37 cellular contexts compared by ENCODE assay signal in the genomic region with DNA sequence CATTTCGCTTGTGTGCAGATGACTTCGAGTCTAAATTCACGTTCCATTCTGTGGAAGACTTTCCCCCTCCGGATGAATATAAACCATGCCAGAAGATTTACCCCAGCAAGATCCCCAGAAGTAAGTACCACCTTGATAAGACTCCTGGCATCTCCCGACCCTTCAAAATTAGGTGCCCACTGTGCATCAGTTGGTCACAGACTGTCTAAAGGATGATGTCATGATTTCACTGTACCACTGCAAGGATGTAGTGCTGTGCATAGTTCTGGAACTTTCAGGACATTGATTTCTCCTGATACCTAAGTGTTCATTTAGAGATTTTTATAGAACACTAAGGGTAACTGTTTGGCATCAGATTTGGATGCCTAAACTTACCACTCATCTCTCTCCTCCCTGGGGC.
"Had no signal": no experiment of that assay in that cellular context is flagged by ENCODE, and none has a peak within 500 bp of the region (broad histone marks: within the 10 kb centered on the region; RNA-seq: fewer than 3 reads in every experiment).

No MANE protein-coding gene starts in this region.

- H3K27me3 Mint-ChIP-seq: activated naive CD8-positive, alpha-beta T cell treated with anti-CD3 and anti-CD28 coated beads for 36 hours had no signal

- ATAC-seq: activated CD8-positive, alpha-beta T cell treated with anti-CD3 and anti-CD28 coated beads for 36 hours; activated naive CD4-positive, alpha-beta T cell treated with anti-CD3 and anti-CD28 coated beads, Interleukin-2, amount 50 U/mL, for 72 hours; activated T-cell treated with anti-CD3 and anti-CD28 coated beads, Interleukin-2, amount 50 U/mL, for 4 hours; activated T-cell treated with anti-CD3 and anti-CD28 coated beads, Interleukin-2, amount 50 U/mL, for 72 hours; activated T-helper 17 cell treated with anti-CD3 and anti-CD28 coated beads, Interleukin-2, amount 50 U/mL, for 72 hours; body of pancreas had no signal

- H3K27ac Mint-ChIP-seq: activated B cell treated with CpG ODN at 0.5 μM for 24 hours; activated CD4-positive, alpha-beta memory T cell treated with anti-CD3 and anti-CD28 coated beads for 36 hours; activated CD4-positive, alpha-beta T cell treated with anti-CD3 and anti-CD28 coated beads, Interleukin-2, amount 10 ng/mL, durations not matched to agents 24 days and 14 days; activated CD8-positive, alpha-beta T cell treated with anti-CD3 and anti-CD28 coated beads for 36 hours; activated naive CD4-positive, alpha-beta T cell treated with anti-CD3 and anti-CD28 coated beads for 36 hours; activated naive CD4-positive, alpha-beta T cell treated with anti-CD3 and anti-CD28 coated beads, Interleukin-2, amount 50 U/mL, for 72 hours; activated naive CD8-positive, alpha-beta T cell treated with anti-CD3 and anti-CD28 coated beads for 36 hours; activated T-cell treated with anti-CD3 and anti-CD28 coated beads, Interleukin-2, amount 50 U/mL, for 72 hours; activated T-helper 1 cell treated with anti-CD3 and anti-CD28 coated beads, Interleukin-12 subunit alpha, Interleukin-12 subunit beta, Interleukin-2, Interleukin-4 antibody, amounts not matched to agents 30 ng/mL and 10 ng/mL and 1 ng/mL, durations not matched to agents 14 hours and 24 hours and 36 hours; activated T-helper 17 cell treated with anti-CD3 and anti-CD28 coated beads, Interleukin-2, amount 50 U/mL, for 72 hours; T-helper 1 cell treated with Interleukin-12 subunit alpha and Interleukin-12 subunit beta and Interleukin-4 antibody, amounts not matched to agents 30 μg/mL and 1 μg/mL, for 36 hours; T-helper 2 cell treated with Interferon-gamma antibody and Interleukin-4, amounts not matched to agents 5 μg/mL and 100 μg/mL, for 36 hours had no signal

- H3K9me3 ChIP-seq: adrenal gland, body of pancreas, breast epithelium had no signal

- H3K9me3 Mint-ChIP-seq: activated B cell treated with CpG ODN at 0.5 μM for 24 hours; activated CD4-positive, alpha-beta memory T cell treated with anti-CD3 and anti-CD28 coated beads for 36 hours; activated CD4-positive, alpha-beta T cell treated with anti-CD3 and anti-CD28 coated beads, Interleukin-2, amount 10 ng/mL, durations not matched to agents 24 days and 14 days; activated CD8-positive, alpha-beta T cell treated with anti-CD3 and anti-CD28 coated beads for 36 hours; activated naive CD4-positive, alpha-beta T cell treated with anti-CD3 and anti-CD28 coated beads for 36 hours; activated naive CD4-positive, alpha-beta T cell treated with anti-CD3 and anti-CD28 coated beads, Interleukin-2, amount 50 U/mL, for 72 hours; activated naive CD8-positive, alpha-beta T cell treated with anti-CD3 and anti-CD28 coated beads for 36 hours; activated T-cell treated with anti-CD3 and anti-CD28 coated beads, Interleukin-2, amount 50 U/mL, for 4 hours; activated T-cell treated with anti-CD3 and anti-CD28 coated beads, Interleukin-2, amount 50 U/mL, for 72 hours; activated T-helper 1 cell treated with anti-CD3 and anti-CD28 coated beads, Interleukin-12 subunit alpha, Interleukin-12 subunit beta, Interleukin-2, Interleukin-4 antibody, amounts not matched to agents 30 ng/mL and 10 ng/mL and 1 ng/mL, durations not matched to agents 14 hours and 24 hours and 36 hours; activated T-helper 17 cell treated with anti-CD3 and anti-CD28 coated beads, Interleukin-2, amount 50 U/mL, for 72 hours; T-helper 1 cell treated with Interleukin-12 subunit alpha and Interleukin-12 subunit beta and Interleukin-4 antibody, amounts not matched to agents 30 μg/mL and 1 μg/mL, for 36 hours; T-helper 2 cell treated with Interferon-gamma antibody and Interleukin-4, amounts not matched to agents 5 μg/mL and 100 μg/mL, for 36 hours had no signal

- H3K4me1 Mint-ChIP-seq: activated CD4-positive, alpha-beta T cell treated with anti-CD3 and anti-CD28 coated beads, Interleukin-2, amount 10 ng/mL, durations not matched to agents 24 days and 14 days; activated T-helper 17 cell treated with anti-CD3 and anti-CD28 coated beads, Interleukin-2, amount 50 U/mL, for 72 hours had no signal

- FAIRE-seq: astrocyte, TTC549 had no signal

- H3K4me3 Mint-ChIP-seq: activated B cell treated with CpG ODN at 0.5 μM for 24 hours; activated CD4-positive, alpha-beta memory T cell treated with anti-CD3 and anti-CD28 coated beads for 36 hours; activated CD4-positive, alpha-beta T cell treated with anti-CD3 and anti-CD28 coated beads, Interleukin-2, amount 10 ng/mL, durations not matched to agents 24 days and 14 days; activated CD8-positive, alpha-beta T cell treated with anti-CD3 and anti-CD28 coated beads for 36 hours; activated naive CD4-positive, alpha-beta T cell treated with anti-CD3 and anti-CD28 coated beads for 36 hours; activated naive CD8-positive, alpha-beta T cell treated with anti-CD3 and anti-CD28 coated beads for 36 hours; activated T-cell treated with anti-CD3 and anti-CD28 coated beads, Interleukin-2, amount 50 U/mL, for 4 hours; activated T-cell treated with anti-CD3 and anti-CD28 coated beads, Interleukin-2, amount 50 U/mL, for 72 hours; activated T-helper 1 cell treated with anti-CD3 and anti-CD28 coated beads, Interleukin-12 subunit alpha, Interleukin-12 subunit beta, Interleukin-2, Interleukin-4 antibody, amounts not matched to agents 30 ng/mL and 10 ng/mL and 1 ng/mL, durations not matched to agents 14 hours and 24 hours and 36 hours; activated T-helper 17 cell treated with anti-CD3 and anti-CD28 coated beads, Interleukin-2, amount 50 U/mL, for 72 hours; T-helper 1 cell treated with Interleukin-12 subunit alpha and Interleukin-12 subunit beta and Interleukin-4 antibody, amounts not matched to agents 30 μg/mL and 1 μg/mL, for 36 hours; T-helper 2 cell treated with Interferon-gamma antibody and Interleukin-4, amounts not matched to agents 5 μg/mL and 100 μg/mL, for 36 hours had no signal

- H3K4me3 ChIP-seq: adrenal gland, body of pancreas, breast epithelium had no signal

- H3K36me3 ChIP-seq: adrenal gland, brain microvascular endothelial cell, breast epithelium had no signal

- H3K4me1 ChIP-seq: adrenal gland, body of pancreas had no signal

- DNase-seq: activated B cell treated with CpG ODN at 0.5 μM for 24 hours; activated CD4-positive, alpha-beta memory T cell treated with anti-CD3 and anti-CD28 coated beads for 36 hours; activated CD4-positive, alpha-beta T cell treated with anti-CD3 and anti-CD28 coated beads for 4 hours; activated CD4-positive, alpha-beta T cell treated with anti-CD3 and anti-CD28 coated beads, Interleukin-2, amount 10 ng/mL, durations not matched to agents 24 days and 14 days; activated CD4-positive, alpha-beta T cell treated with anti-CD3 and anti-CD28 coated beads, Interleukin-2, amount 50 U/mL, for 1 hour; activated CD4-positive, alpha-beta T cell treated with anti-CD3 and anti-CD28 coated beads, Interleukin-2, amount 50 U/mL, for 4 hours; activated CD4-positive, CD25-positive, alpha-beta regulatory T cell treated with anti-CD3 and anti-CD28 coated beads, Interleukin-2, amount 50 U/mL, for 72 hours; activated CD8-positive, alpha-beta memory T cell treated with anti-CD3 and anti-CD28 coated beads, Interleukin-2, amount 50 U/mL, for 4 hours; activated CD8-positive, alpha-beta T cell treated with anti-CD3 and anti-CD28 coated beads for 36 hours; activated effector memory CD4-positive, alpha-beta T cell treated with anti-CD3 and anti-CD28 coated beads, Interleukin-2, amount 50 U/mL, for 16 hours; activated gamma-delta T cell treated with Interleukin-2 at 50 U/mL for 16 hours; activated naive CD4-positive, alpha-beta T cell; activated naive CD4-positive, alpha-beta T cell treated with anti-CD3 and anti-CD28 coated beads for 36 hours; activated naive CD4-positive, alpha-beta T cell treated with anti-CD3 and anti-CD28 coated beads, Interleukin-2, amount 50 U/mL, for 16 hours; activated naive CD8-positive, alpha-beta T cell treated with anti-CD3 and anti-CD28 coated beads for 36 hours; activated T-cell treated with anti-CD3 and anti-CD28 coated beads for 4 hours; activated T-cell treated with anti-CD3 and anti-CD28 coated beads, Interleukin-2, amount 50 U/mL, for 1 hour; activated T-cell treated with anti-CD3 and anti-CD28 coated beads, Interleukin-2, amount 50 U/mL, for 4 hours; activated T-cell treated with anti-CD3 and anti-CD28 coated beads, Interleukin-2, amount 50 U/mL, for 72 hours; adrenal gland; amniotic stem cell; aorta; body of pancreas; brain microvascular endothelial cell; central memory CD4-positive, alpha-beta T cell; T-helper 1 cell; T-helper 2 cell; T-helper 9 cell had no signal

- H3K27me3 ChIP-seq: adrenal gland, body of pancreas, brain microvascular endothelial cell, breast epithelium had no signal

- H3K27ac ChIP-seq: adrenal gland, body of pancreas, brain microvascular endothelial cell, breast epithelium, VCaP had no signal

- H3K36me3 Mint-ChIP-seq: activated CD4-positive, alpha-beta memory T cell treated with anti-CD3 and anti-CD28 coated beads for 36 hours; activated naive CD4-positive, alpha-beta T cell treated with anti-CD3 and anti-CD28 coated beads, Interleukin-2, amount 50 U/mL, for 72 hours; activated naive CD8-positive, alpha-beta T cell treated with anti-CD3 and anti-CD28 coated beads for 36 hours had no signal
